27 cellular contexts compared by ENCODE assay signal in the genomic region with DNA sequence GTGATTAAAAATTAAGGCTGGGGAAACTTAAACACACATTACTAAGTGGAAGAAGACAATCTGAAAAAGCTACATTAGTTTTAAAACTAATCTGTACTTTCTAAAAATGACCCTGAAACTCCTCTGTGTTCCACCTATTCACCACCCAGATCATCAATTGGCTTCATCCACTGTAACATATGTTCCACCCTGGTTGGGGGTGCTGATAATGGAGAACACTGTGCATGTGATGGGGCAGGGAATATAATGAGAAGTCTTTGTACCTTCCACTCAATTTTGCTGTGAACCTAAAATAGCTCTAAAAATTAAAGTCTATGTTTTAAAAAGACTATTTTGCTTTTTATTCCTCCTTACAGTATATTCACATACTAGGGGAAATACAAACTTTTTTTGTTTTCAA.
"Had no signal": no experiment of that assay in that cellular context is flagged by ENCODE, and none has a peak within 500 bp of the region (broad histone marks: within the 10 kb centered on the region; RNA-seq: fewer than 3 reads in every experiment).

No MANE protein-coding gene starts in this region.

- DNase-seq: activated CD4-positive, alpha-beta memory T cell treated with anti-CD3 and anti-CD28 coated beads, Interleukin-2, amount 10 ng/mL, durations not matched to agents 7 days and 5 days; activated CD4-positive, alpha-beta T cell treated with anti-CD3 and anti-CD28 coated beads for 1 hour; activated CD4-positive, alpha-beta T cell treated with anti-CD3 and anti-CD28 coated beads for 4 hours; activated CD4-positive, alpha-beta T cell treated with anti-CD3 and anti-CD28 coated beads, Interleukin-2, amount 10 ng/mL, durations not matched to agents 7 days and 5 days; activated CD4-positive, alpha-beta T cell treated with anti-CD3 and anti-CD28 coated beads, Interleukin-2, amount 50 U/mL, for 4 hours; activated CD8-positive, alpha-beta memory T cell treated with anti-CD3 and anti-CD28 coated beads, Interleukin-2, amount 50 U/mL, for 48 hours; activated gamma-delta T cell; activated naive CD4-positive, alpha-beta T cell; activated naive CD4-positive, alpha-beta T cell treated with anti-CD3 and anti-CD28 coated beads, Interleukin-2, amount 10 ng/mL, durations not matched to agents 7 days and 5 days; activated T-cell treated with anti-CD3 and anti-CD28 coated beads for 4 hours; activated T-cell treated with anti-CD3 and anti-CD28 coated beads, Interleukin-2, amount 50 U/mL, for 24 hours; activated T-cell treated with anti-CD3 and anti-CD28 coated beads, Interleukin-2, amount 50 U/mL, for 72 hours; adrenal gland; amygdala; aorta; body of pancreas; cerebellar nuclear complex; dorsolateral prefrontal cortex; effector memory CD4-positive, alpha-beta T cell; endodermal cell; foreskin fibroblast; head of caudate nucleus; hippocampal formation; T-helper 2 cell had no signal

- ATAC-seq: activated naive CD4-positive, alpha-beta T cell treated with anti-CD3 and anti-CD28 coated beads, Interleukin-2, amount 50 U/mL, for 72 hours; activated T-cell treated with anti-CD3 and anti-CD28 coated beads, Interleukin-2, amount 50 U/mL, for 72 hours; body of pancreas; esophagus mucosa; WTC11 had no signal
